Comparison of ENCODE assay signal across 1 cellular context in the genomic region with DNA sequence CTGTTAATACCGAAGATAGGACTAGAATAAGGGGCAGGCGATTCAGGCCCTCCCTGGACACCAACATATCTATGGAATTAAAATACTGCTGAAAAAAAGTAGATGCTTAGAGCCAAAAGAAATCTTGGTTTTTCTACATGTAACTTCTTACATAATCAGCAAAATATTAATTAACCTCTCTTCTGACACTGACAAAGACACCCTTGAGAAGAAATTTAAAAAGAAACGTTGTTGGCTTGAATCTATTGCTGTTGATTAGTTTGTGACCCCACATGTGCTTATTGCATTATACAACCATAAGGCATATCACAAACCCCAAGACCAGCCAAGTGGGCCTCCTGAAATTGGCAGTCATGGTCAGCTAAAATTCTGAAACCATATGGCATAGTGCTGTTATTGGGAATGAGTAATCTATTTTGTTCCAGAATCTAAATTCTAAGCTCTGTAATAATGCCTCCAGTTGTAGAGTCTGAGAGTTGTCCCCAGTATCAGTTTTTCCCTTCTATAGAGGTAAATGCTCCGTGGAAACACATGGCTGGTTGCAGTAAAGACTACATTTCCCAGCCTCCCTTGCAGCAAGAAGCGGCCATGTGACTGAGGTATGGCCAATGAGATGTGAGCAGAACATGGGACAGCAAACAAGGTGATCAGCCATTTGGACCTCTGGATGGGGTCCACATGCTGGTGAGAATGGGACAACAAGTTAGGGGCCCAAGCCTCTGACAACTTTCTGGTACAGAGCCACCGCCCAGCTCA.
TF ChIP-seq lines count a peak whose summit lies in the region.

No MANE protein-coding gene starts in this region.

TF ChIP-seq in WTC11, 78 proteins besides CTCF, POLR2A, EP300 and RAD21 (continued from another document):
- TF ChIP-seq, protein P1, sequence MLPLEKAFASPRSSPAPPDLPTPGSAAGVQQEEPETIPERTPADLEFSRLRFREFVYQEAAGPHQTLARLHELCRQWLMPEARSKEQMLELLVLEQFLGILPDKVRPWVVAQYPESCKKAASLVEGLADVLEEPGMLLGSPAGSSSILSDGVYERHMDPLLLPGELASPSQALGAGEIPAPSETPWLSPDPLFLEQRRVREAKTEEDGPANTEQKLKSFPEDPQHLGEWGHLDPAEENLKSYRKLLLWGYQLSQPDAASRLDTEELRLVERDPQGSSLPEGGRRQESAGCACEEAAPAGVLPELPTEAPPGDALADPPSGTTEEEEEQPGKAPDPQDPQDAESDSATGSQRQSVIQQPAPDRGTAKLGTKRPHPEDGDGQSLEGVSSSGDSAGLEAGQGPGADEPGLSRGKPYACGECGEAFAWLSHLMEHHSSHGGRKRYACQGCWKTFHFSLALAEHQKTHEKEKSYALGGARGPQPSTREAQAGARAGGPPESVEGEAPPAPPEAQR (CRISPR knock-in tag; IDR thresholded peaks at IDR 0.05): no peak
- TF ChIP-seq, protein P2, sequence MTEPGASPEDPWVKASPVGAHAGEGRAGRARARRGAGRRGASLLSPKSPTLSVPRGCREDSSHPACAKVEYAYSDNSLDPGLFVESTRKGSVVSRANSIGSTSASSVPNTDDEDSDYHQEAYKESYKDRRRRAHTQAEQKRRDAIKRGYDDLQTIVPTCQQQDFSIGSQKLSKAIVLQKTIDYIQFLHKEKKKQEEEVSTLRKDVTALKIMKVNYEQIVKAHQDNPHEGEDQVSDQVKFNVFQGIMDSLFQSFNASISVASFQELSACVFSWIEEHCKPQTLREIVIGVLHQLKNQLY (CRISPR knock-in tag; IDR thresholded peaks at IDR 0.05): no peak
- TF ChIP-seq ZNF416 (CRISPR knock-in tag; IDR thresholded peaks at IDR 0.05) (no peak), TEAD4 (CRISPR knock-in tag; IDR thresholded peaks at IDR 0.05) (no peak), ZNF121 (CRISPR knock-in tag; IDR thresholded peaks at IDR 0.05) (peak; percentile 83; the same call in 1 of the 2 replicates), HMGXB4 (CRISPR knock-in tag; IDR thresholded peaks at IDR 0.05) (no peak), ETV6 (CRISPR knock-in tag; IDR thresholded peaks at IDR 0.05) (no peak)
